In the genomic region with DNA sequence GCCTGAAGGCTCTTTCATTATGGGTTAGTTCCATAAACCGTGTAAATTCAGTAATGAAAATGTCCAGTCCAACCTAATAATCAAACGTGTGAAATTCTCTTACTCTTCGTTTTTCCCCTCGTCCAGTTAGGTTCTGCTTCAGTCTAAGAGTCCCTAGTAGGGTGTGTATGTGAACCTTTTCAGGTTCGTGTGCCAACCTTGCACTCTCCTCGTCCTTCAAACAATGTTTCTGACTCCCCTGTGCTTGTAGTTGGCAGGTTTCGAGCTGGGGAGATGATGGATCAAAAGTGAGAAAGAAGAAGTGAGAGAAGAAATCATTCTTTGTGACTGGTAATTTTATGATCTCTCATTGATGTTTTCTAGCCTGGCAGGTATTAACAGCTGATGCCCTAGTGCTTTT, we compare ENCODE assay signal across 19 cellular contexts.
DNase-seq lines count a peak whose midpoint lies in the region; ATAC-seq, FAIRE-seq and TF ChIP-seq lines count a peak whose summit lies in the region.
"Had no signal": no experiment of that assay in that cellular context is flagged by ENCODE, and none has a peak within 500 bp of the region (broad histone marks: within the 10 kb centered on the region; RNA-seq: fewer than 3 reads in every experiment).

No MANE protein-coding gene starts in this region.

- TF ChIP-seq RAD21 in K562 (CRISPR knock-in tag; conservative IDR thresholded peaks at IDR 0.05 in 1 of 2, IDR thresholded peaks at IDR 0.05 in 1 of 2) = no peak

- no peaks in the 10 kb centered on the region for H3K9me3 ChIP-seq in K562 (replicated peaks; ENCODE audit: control insufficient read depth, insufficient read depth, low read depth, low read length)
- no peaks in the 10 kb centered on the region for H3K9me3 ChIP-seq in SJCRH30 (replicated peaks)
- H3K9me3 ChIP-seq: A549 had no signal

- TF ChIP-seq POLR2A in GM12891 (IDR thresholded peaks at IDR 0.05; ENCODE audit: low read depth, low read length) (no peak), K562 (conservative IDR thresholded peaks at IDR 0.05) (no peak)

- H3K27me3 ChIP-seq in K562 (ENCODE audit: control insufficient read depth in 2 of 2, insufficient read depth in 2 of 2, low read length in 2 of 2) (no peaks in the 10 kb centered on the region), SJCRH30 (no peaks in the 10 kb centered on the region)

- H3K4me3 ChIP-seq in K562 = no peak overlapping the region
- H3K4me3 ChIP-seq in SJCRH30 = no peak overlapping the region
- H3K4me3 ChIP-seq: A549, GM23338 had no signal

- H2AFZ ChIP-seq in K562 (ENCODE audit: low read depth, low read length) = no peak overlapping the region
- H2AFZ ChIP-seq: GM23338 had no signal

- TF ChIP-seq EP300 in K562 (IDR thresholded peaks at IDR 0.05; ENCODE audit: low read length) = no peak

- no peaks in the 10 kb centered on the region for H3K79me2 ChIP-seq in K562 (ENCODE audit: control insufficient read depth, insufficient read depth, low read length)

- POLR2A ChIA-PET in K562 (lab: Yijun Ruan, JAX) = interaction anchor here (1.1 kb wide), 1 partner anchor 11 kb away, joined by 3 read pairs; no protein-coding TSS in a partner anchor

- no peak overlapping the region for H3K9ac ChIP-seq in K562 (ENCODE audit: insufficient read depth in 1 of 2, low read depth in 2 of 2, low read length in 2 of 2)

- peak; percentile 51 for ATAC-seq in GM21786 (IDR thresholded peaks at IDR 0.05; ENCODE audit: unreplicated experiment)
- ATAC-seq in K562 = no peak
- no peak for ATAC-seq in GM19463 (IDR thresholded peaks at IDR 0.05; ENCODE audit: unreplicated experiment)
- ATAC-seq in GM19324 (IDR thresholded peaks at IDR 0.05; ENCODE audit: low FRiP score, unreplicated experiment) = no peak
- ATAC-seq: A549, GM23338, HCT116 had no signal

- no peaks in the 10 kb centered on the region for H4K20me1 ChIP-seq in K562 (replicated peaks; ENCODE audit: control insufficient read depth, insufficient read depth, low read length)

- FAIRE-seq in GM12891 (lab: Jason Lieb, UNC) (no peak), K562 (lab: Jason Lieb, UNC) (no peak)
- FAIRE-seq: A549, G401.6, GM18507 had no signal

- H3K4me1 ChIP-seq in K562 (replicated peaks in 1 of 2; ENCODE audit: control insufficient read depth in 2 of 2, insufficient read depth in 2 of 2, low read length in 2 of 2) (no peaks in the 10 kb centered on the region), SJCRH30 (no peaks in the 10 kb centered on the region)
- H3K4me1 ChIP-seq: A549 had no signal

- H3K9me1 ChIP-seq in K562 (ENCODE audit: control insufficient read depth, insufficient read depth, low read length) = no peaks in the 10 kb centered on the region

- no peak overlapping the region for H3K27ac ChIP-seq in K562 (ENCODE audit: extremely low read depth, low read depth, low read length)
- no peak overlapping the region for H3K27ac ChIP-seq in SJCRH30
- H3K27ac ChIP-seq: A549 had no signal

- TF ChIP-seq CTCF in K562 (IDR thresholded peaks at IDR 0.05 in 2 of 3, conservative IDR thresholded peaks at IDR 0.05 in 1 of 3; ENCODE audit: insufficient read depth in 2 of 3, low read depth in 1 of 3, low read length in 3 of 3) = no peak

- 1% methylated on average over 7 of the region's 7 CpGs for WGBS in K562 (ENCODE audit: insufficient coverage, low coverage, missing lambda C conversion rate)

- DNase-seq in GM12891 (ENCODE audit: insufficient read length, low spot score) (no peak), K562 (ENCODE audit: extremely low read depth in 1 of 4, low spot score in 3 of 4) (no peak), SJCRH30 (no peak)
- DNase-seq: 8988T; ACHN; C1 segment of cervical spinal cord; CD4-positive, alpha-beta memory T cell; COR-L47; DMS153; DND-41; H9 had no signal

- CTCF ChIA-PET in K562 (lab: Yijun Ruan, JAX; ENCODE audit: low intra/inter-chr PET ratio) = interaction anchor here (0.6 kb wide), 1 partner anchor 1256 kb away, joined by 3 read pairs; no protein-coding TSS in a partner anchor

- in situ Hi-C loops in K562 (cut with MboI) = no loop called here

- no peak overlapping the region for H3K4me2 ChIP-seq in K562 (ENCODE audit: insufficient read depth, low read length)
- H3K4me2 ChIP-seq: A549, GM23338 had no signal

- no peaks in the 10 kb centered on the region for H3K36me3 ChIP-seq in K562 (ENCODE audit: control insufficient read depth, insufficient read depth, low read length)
- no peaks in the 10 kb centered on the region for H3K36me3 ChIP-seq in SJCRH30

- intact Hi-C loops in K562 (cut with micrococcal nuclease) = no loop called here

- BruUV-seq in K562 (replicated peaks; lab: Mats Ljungman, UMichigan) = no TSS peak

TF ChIP-seq in GM12891, 5 proteins besides CTCF, POLR2A, EP300 and RAD21:
- TF ChIP-seq SPI1 (IDR thresholded peaks at IDR 0.05; ENCODE audit: low read depth, low read length) (peak; percentile 12; the same call in 1 of the 2 replicates), POU2F2 (IDR thresholded peaks at IDR 0.05; ENCODE audit: low read depth, low read length) (no peak), PAX5 (IDR thresholded peaks at IDR 0.05; ENCODE audit: insufficient read depth, low read length, severe bottlenecking) (no peak)

TF ChIP-seq in K562, 482 proteins besides CTCF, POLR2A, EP300 and RAD21:
- TF ChIP-seq ZFX (CRISPR knock-in tag; IDR thresholded peaks at IDR 0.05) = peak; percentile 10; the same call in 1 of the 2 replicates
- TF ChIP-seq ZNF507 (tag; conservative IDR thresholded peaks at IDR 0.05) = no peak
